ENCODE assay signal across 20 cellular contexts in genomic region chr10:91759581-91759986, GRCh38. TPM values are rescaled to one million over a fixed set of nuclear protein-coding genes. Genes with fewer than 3 reads are reported as not detected.
DNase-seq lines count a peak whose midpoint lies in the region; ATAC-seq, FAIRE-seq and TF ChIP-seq lines count a peak whose summit lies in the region.
"Had no signal": no experiment of that assay in that cellular context is flagged by ENCODE, and none has a peak within 500 bp of the region (broad histone marks: within the 10 kb centered on the region; RNA-seq: fewer than 3 reads in every experiment).

No MANE protein-coding gene starts in this region.

- H3K9me3 Mint-ChIP-seq in activated naive CD4-positive, alpha-beta T cell treated with anti-CD3 and anti-CD28 coated beads, Interleukin-2, amount 50 U/mL, for 72 hours = no peaks in the 10 kb centered on the region
- H3K9me3 Mint-ChIP-seq: activated naive CD4-positive, alpha-beta T cell treated with anti-CD3 and anti-CD28 coated beads for 36 hours had no signal

- no peaks in the 10 kb centered on the region for H3K9me3 ChIP-seq in smooth muscle cell (replicated peaks; ENCODE audit: low read depth)
- H3K9me3 ChIP-seq: mucosa of descending colon, sigmoid colon, testis had no signal

- ATAC-seq in activated naive CD4-positive, alpha-beta T cell treated with anti-CD3 and anti-CD28 coated beads, Interleukin-2, amount 50 U/mL, for 72 hours = peak; percentile 26 to 74
- ATAC-seq: mucosa of descending colon had no signal

- H3K4me2 ChIP-seq in smooth muscle cell = no peak overlapping the region

- H3K36me3 ChIP-seq in bronchial epithelial cell (ENCODE audit: control insufficient read depth, insufficient read depth, low read length) (no peaks in the 10 kb centered on the region), H7 (replicated peaks; ENCODE audit: control insufficient read depth, insufficient read depth, low read length) (no peaks in the 10 kb centered on the region), smooth muscle cell (ENCODE audit: low read depth) (no peaks in the 10 kb centered on the region)
- H3K36me3 ChIP-seq: sigmoid colon had no signal

- no peak overlapping the region for H3K27ac ChIP-seq in smooth muscle cell (ENCODE audit: low read depth)
- H3K27ac ChIP-seq: RWPE1, sigmoid colon, testis had no signal

- no peaks in the 10 kb centered on the region for H3K79me2 ChIP-seq in smooth muscle cell (ENCODE audit: low read depth)

- H3K36me3 Mint-ChIP-seq in activated naive CD4-positive, alpha-beta T cell treated with anti-CD3 and anti-CD28 coated beads, Interleukin-2, amount 50 U/mL, for 72 hours = no peaks in the 10 kb centered on the region

- no peak overlapping the region for H3K9ac ChIP-seq in smooth muscle cell (ENCODE audit: low read depth)

- H3K4me3 ChIP-seq in bronchial epithelial cell (ENCODE audit: low read depth, low read length) = no peak overlapping the region
- H3K4me3 ChIP-seq in H7 (ENCODE audit: insufficient read depth, low read depth, low read length) = no peak overlapping the region
- no peak overlapping the region for H3K4me3 ChIP-seq in smooth muscle cell
- H3K4me3 ChIP-seq: mucosa of descending colon, sigmoid colon, testis had no signal

- no peaks in the 10 kb centered on the region for H3F3A ChIP-seq in smooth muscle cell (ENCODE audit: low read depth)

- no peaks in the 10 kb centered on the region for H4K20me1 ChIP-seq in smooth muscle cell (ENCODE audit: low read depth)

- no peak for TF ChIP-seq CTCF in bronchial epithelial cell (IDR thresholded peaks at IDR 0.05; ENCODE audit: insufficient read depth, low read length, severe bottlenecking)
- no peak for TF ChIP-seq CTCF in smooth muscle cell (IDR thresholded peaks at IDR 0.05; ENCODE audit: borderline replicate concordance, insufficient read depth, poor library complexity, severe bottlenecking)

- H3K27ac Mint-ChIP-seq in activated naive CD4-positive, alpha-beta T cell treated with anti-CD3 and anti-CD28 coated beads, Interleukin-2, amount 50 U/mL, for 72 hours = no peak overlapping the region
- H3K27ac Mint-ChIP-seq: activated naive CD4-positive, alpha-beta T cell treated with anti-CD3 and anti-CD28 coated beads for 36 hours had no signal

- DNase-seq in activated naive CD4-positive, alpha-beta T cell treated with anti-CD3 and anti-CD28 coated beads, Interleukin-2, amount 50 U/mL, for 72 hours (ENCODE audit: low spot score in 2 of 2) = no peak
- DNase-seq in activated naive CD4-positive, alpha-beta T cell (lab: John Stamatoyannopoulos, UW) = no peak
- DNase-seq in M059J (ENCODE audit: low read depth) (peak; percentile 62), bronchial epithelial cell (ENCODE audit: low read depth) (peak; percentile 56), myocyte (ENCODE audit: low read depth) (peak; percentile 18), mucosa of gallbladder (ENCODE audit: low spot score) (no peak), H7 (no peak), smooth muscle cell (lab: John Stamatoyannopoulos, UW; ENCODE audit: unreplicated experiment) (no peak)
- DNase-seq: activated naive CD4-positive, alpha-beta T cell treated with anti-CD3 and anti-CD28 coated beads for 36 hours; COR-L47; GDM1; GOT3; mucosa of descending colon; NCI-H1048; NCI-H2171 treated with DMSO at 0.1 percent for 48 hours; NCI-H82; sigmoid colon; stimulated activated CD4-positive, alpha-beta T cell treated with anti-CD3 and anti-CD28 coated beads, Interleukin-2, amount 100 ng/mL, for 48 hours; testis had no signal

- H3K27me3 ChIP-seq in bronchial epithelial cell (ENCODE audit: control insufficient read depth, insufficient read depth, low read length) (no peaks in the 10 kb centered on the region), H7 (ENCODE audit: control insufficient read depth, insufficient read depth, low read length) (no peaks in the 10 kb centered on the region), smooth muscle cell (ENCODE audit: low read depth) (no peaks in the 10 kb centered on the region)
- H3K27me3 ChIP-seq: sigmoid colon, testis had no signal

- no peak for FAIRE-seq in bronchial epithelial cell (lab: Jason Lieb, UNC)

- WGBS in smooth muscle cell (ENCODE audit: low lambda C conversion rate) = 82% methylated on average over 5 of the region's 5 CpGs

- H3K4me1 ChIP-seq in smooth muscle cell (ENCODE audit: low read depth) = no peaks in the 10 kb centered on the region
- H3K4me1 ChIP-seq: sigmoid colon, testis had no signal

- no peak overlapping the region for H2AFZ ChIP-seq in smooth muscle cell (ENCODE audit: low read depth)

RNA-seq across cellular contexts. Expression of gene TNKS2, which starts 38.6 kb away (rescaled TPM):
- 10 to 100 TPM; 41.6 to 44.9 TPM for total RNA-seq in activated naive CD4-positive, alpha-beta T cell treated with anti-CD3 and anti-CD28 coated beads, Interleukin-2, amount 50 U/mL, for 72 hours
- total RNA-seq in M059J (2014; rRNA removed; shearing (Covaris generic)) = 17.3 and 30.0 TPM in 2 replicates
- total RNA-seq in bronchial epithelial cell (48.2 and 56.5 TPM in 2 replicates), myocyte (23.3 and 24.2 TPM in 2 replicates), mucosa of gallbladder (35.1 TPM), smooth muscle cell (44.5 and 45.6 TPM in 2 replicates)
- 14.2 TPM for polyA plus RNA-seq in myocyte (2012)
- 27.4 and 38.2 TPM in 2 replicates for total RNA-seq in H7 (2014; rRNA removed; shearing (Covaris generic))
- polyA plus RNA-seq in smooth muscle cell = 12.1 and 16.2 TPM in 2 replicates

Comparison
In these comparisons a context has a peak if more than half of its experiments do, and no peak if none do; other contexts are left out.
1. DNase-seq: peak in M059J (single experiment), bronchial epithelial cell (single experiment) and myocyte (single experiment); none in activated naive CD4-positive, alpha-beta T cell treated with anti-CD3 and anti-CD28 coated beads, Interleukin-2, amount 50 U/mL, for 72 hours (0 of 2), activated naive CD4-positive, alpha-beta T cell (0 of 4), mucosa of gallbladder (single experiment), H7 (single experiment) and smooth muscle cell (single experiment).